In genomic region chr1:206556047-206556747, GRCh38 we compare ENCODE assay signal across 8 cellular contexts. TPM values are rescaled to one million over a fixed set of nuclear protein-coding genes. Genes with fewer than 3 reads are reported as not detected.
DNase-seq lines count a peak whose midpoint lies in the region; ATAC-seq and TF ChIP-seq lines count a peak whose summit lies in the region.

No MANE protein-coding gene starts in this region.

- no peak overlapping the region for H3K27ac ChIP-seq in PC-9
- H3K27ac ChIP-seq in foreskin keratinocyte, result no peak overlapping the region
- H3K27ac ChIP-seq in transverse colon, result peak overlapping the region; percentile 78 to 88 (median 83)

- peak overlapping the region; percentile 100 for H3K4me2 ChIP-seq in PC-9

- no peak for TF ChIP-seq EP300 in transverse colon (IDR thresholded peaks at IDR 0.05; ENCODE audit: low read depth)

- H3K9me3 ChIP-seq in PC-9 (ENCODE audit: insufficient read depth, low read depth) (no peaks in the 10 kb centered on the region), transverse colon (no peaks in the 10 kb centered on the region)

- H3K4me3 ChIP-seq in PC-9 (peak overlapping the region; percentile 77; the same call in 1 of the 2 replicates), transverse colon (peak overlapping the region in 1 of 4 donors; percentile 80)

- DNase-seq in activated naive CD4-positive, alpha-beta T cell treated with anti-CD3 and anti-CD28 coated beads, Interleukin-2, amount 10 ng/mL, durations not matched to agents 7 days and 5 days, result no peak
- no peak for DNase-seq in activated naive CD4-positive, alpha-beta T cell (lab: John Stamatoyannopoulos, UW)
- DNase-seq in PC-9 (no peak), foreskin keratinocyte (peak in 1 of 2 donors; percentile 24), transverse colon (no peak), middle frontal gyrus (ENCODE audit: extremely low spot score, low spot score) (no peak), NCI-H2171 (lab: John Stamatoyannopoulos, UW) (no peak)

- peak overlapping the region; percentile 86 for H3K4me3 Mint-ChIP-seq in activated naive CD4-positive, alpha-beta T cell treated with anti-CD3 and anti-CD28 coated beads, Interleukin-2, amount 10 ng/mL, durations not matched to agents 7 days and 5 days

- POLR2A ChIA-PET in PC-9 (lab: Charles Lee; ENCODE audit: unreplicated experiment), result no interaction called here

- no peak for TF ChIP-seq POLR2A in transverse colon (IDR thresholded peaks at IDR 0.05)

- no peaks in the 10 kb centered on the region for H3K36me3 ChIP-seq in PC-9 (ENCODE audit: low read depth)
- no peaks in the 10 kb centered on the region for H3K36me3 ChIP-seq in transverse colon

- H3K4me1 ChIP-seq in PC-9 (replicated peaks; ENCODE audit: insufficient read depth) (peaks cover 16% of the 10 kb centered on the region), foreskin keratinocyte (peaks cover 12% of the 10 kb centered on the region), transverse colon (peaks cover 3 to 55% (median 21%) of the 10 kb centered on the region in 4 donors)

- CTCF ChIA-PET in activated naive CD4-positive, alpha-beta T cell treated with anti-CD3 and anti-CD28 coated beads, Interleukin-2, amount 10 ng/mL, durations not matched to agents 7 days and 5 days (lab: Charles Lee), result interaction anchor here (0.7 to 19.4 kb wide), 8 partner anchors 11 to 77 kb away, joined by 3 to 414 read pairs (median 6); no protein-coding TSS in a partner anchor
- CTCF ChIA-PET in PC-9 (lab: Charles Lee), result no interaction called here

- no peaks in the 10 kb centered on the region for H3K9me3 Mint-ChIP-seq in activated naive CD4-positive, alpha-beta T cell treated with anti-CD3 and anti-CD28 coated beads, Interleukin-2, amount 10 ng/mL, durations not matched to agents 7 days and 5 days

- WGBS in transverse colon (ENCODE audit: low coverage in 1 of 2), 2 donors, result 67% methylated on average over 6 of the region's 7 CpGs; no CpG with 5 or more reads in 1 of the 2 donors

- BruUV-seq in PC-9 (replicated peaks; lab: Mats Ljungman, UMichigan), result no TSS peak

- H3K36me3 Mint-ChIP-seq in activated naive CD4-positive, alpha-beta T cell treated with anti-CD3 and anti-CD28 coated beads, Interleukin-2, amount 10 ng/mL, durations not matched to agents 7 days and 5 days, result peaks cover 40% of the 10 kb centered on the region

- H3K27ac Mint-ChIP-seq in activated naive CD4-positive, alpha-beta T cell treated with anti-CD3 and anti-CD28 coated beads, Interleukin-2, amount 10 ng/mL, durations not matched to agents 7 days and 5 days, result peak overlapping the region; percentile 93

- ATAC-seq in foreskin keratinocyte (peak; percentile 55), GM19324 (IDR thresholded peaks at IDR 0.05; ENCODE audit: low FRiP score, unreplicated experiment) (no peak)

- TF ChIP-seq CTCF in PC-9 (conservative IDR thresholded peaks at IDR 0.05), result no peak
- no peak for TF ChIP-seq CTCF in foreskin keratinocyte (conservative IDR thresholded peaks at IDR 0.05)
- TF ChIP-seq CTCF in transverse colon (IDR thresholded peaks at IDR 0.05), result no peak

- no peaks in the 10 kb centered on the region for H3K9me2 ChIP-seq in PC-9 (ENCODE audit: insufficient read depth)

- H3K79me2 ChIP-seq in PC-9 (ENCODE audit: low read depth), result no peaks in the 10 kb centered on the region

- no peaks in the 10 kb centered on the region; the same call in 1 of the 2 replicates for H3F3A ChIP-seq in PC-9 (ENCODE audit: insufficient read depth, low read depth)

- 0 out of 2 replicates have a peak overlapping the region, but pooled peaks have one; percentile 88 for H2AFZ ChIP-seq in PC-9

- peaks cover 72% of the 10 kb centered on the region for H3K4me1 Mint-ChIP-seq in activated naive CD4-positive, alpha-beta T cell treated with anti-CD3 and anti-CD28 coated beads, Interleukin-2, amount 10 ng/mL, durations not matched to agents 7 days and 5 days

- no peaks in the 10 kb centered on the region for H3K27me3 ChIP-seq in PC-9 (ENCODE audit: insufficient read depth, low read depth)
- H3K27me3 ChIP-seq in foreskin keratinocyte, result peaks cover 19% of the 10 kb centered on the region
- H3K27me3 ChIP-seq in transverse colon, result no peaks in the 10 kb centered on the region

- no peaks in the 10 kb centered on the region for H3K27me3 Mint-ChIP-seq in activated naive CD4-positive, alpha-beta T cell treated with anti-CD3 and anti-CD28 coated beads, Interleukin-2, amount 10 ng/mL, durations not matched to agents 7 days and 5 days

- intact Hi-C loops in PC-9 (cut with micrococcal nuclease; ENCODE audit: unreplicated experiment), result no loop called here
- intact Hi-C loops in transverse colon (cut with DNase I; ENCODE audit: low total_unique reads), result no loop called here

- no peaks in the 10 kb centered on the region; the same call in 1 of the 2 replicates for H4K20me1 ChIP-seq in PC-9 (ENCODE audit: insufficient read depth)

- in situ Hi-C loops in transverse colon (cut with MboI; ENCODE audit: low pct_ligation_motif_present in 1 of 4, low pct_unique_long_range_greater_than_20kb in 1 of 4, low sequenced_read_pairs in 3 of 4), result no loop called here

RNA-seq across cellular contexts. Expression of gene RASSF5, which starts 48.9 kb away (rescaled TPM):
- 12.4 and 17.6 TPM in 2 replicates for total RNA-seq in PC-9 (2021)
- total RNA-seq in foreskin keratinocyte, result 2.4 and 2.8 TPM in 2 replicates
- polyA plus RNA-seq in foreskin keratinocyte, result 1.4 and 1.8 TPM in 2 replicates
- total RNA-seq in transverse colon, result 10 to 100 TPM in 1 of 4 donors, 1 to 10 TPM in 3; 4.6 to 14.0 (median 7.8) TPM

RNA-seq across cellular contexts. Expression of gene EIF2D, which starts 56.1 kb away (rescaled TPM):
- total RNA-seq in PC-9 (2021) (57.3 and 59.0 TPM in 2 replicates), foreskin keratinocyte (53.9 and 54.3 TPM in 2 replicates), transverse colon (10 to 100 TPM; 20.9 to 57.3 (median 39.5) TPM)
- polyA plus RNA-seq in foreskin keratinocyte, result 45.6 and 50.8 TPM in 2 replicates

Comparison
In these comparisons a context has a peak if more than half of its experiments do, and no peak if none do; other contexts are left out.
1. H3K27ac ChIP-seq: peak in transverse colon (4 of 4); none in PC-9 (single experiment) and foreskin keratinocyte (single experiment).